Comparison of ENCODE assay signal across 9 cellular contexts in genomic region chr19:55606817-55607216, GRCh38. TPM values are rescaled to one million over a fixed set of nuclear protein-coding genes. Genes with fewer than 3 reads are reported as not detected.
DNase-seq lines count a peak whose midpoint lies in the region; ATAC-seq lines count a peak whose summit lies in the region.
"Had no signal": no experiment of that assay in that cellular context is flagged by ENCODE, and none has a peak within 500 bp of the region (broad histone marks: within the 10 kb centered on the region; RNA-seq: fewer than 3 reads in every experiment).

No MANE protein-coding gene starts in this region.

- H3K4me3 Mint-ChIP-seq in activated CD8-positive, alpha-beta memory T cell treated with anti-CD3 and anti-CD28 coated beads, Interleukin-2, amount 10 ng/mL, durations not matched to agents 7 days and 5 days = peak overlapping the region; percentile 92
- peak overlapping the region; percentile 89 for H3K4me3 Mint-ChIP-seq in activated T-helper 17 cell treated with anti-CD3 and anti-CD28 coated beads, Interleukin-2, amount 50 U/mL, for 72 hours
- peak overlapping the region; percentile 95 to 98 for H3K4me3 Mint-ChIP-seq in stimulated activated naive CD8-positive, alpha-beta T cell treated with anti-CD3 and anti-CD28 coated beads, Interleukin-15, amount 100 ng/mL, for 72 hours

- H3K27me3 Mint-ChIP-seq in activated CD8-positive, alpha-beta memory T cell treated with anti-CD3 and anti-CD28 coated beads, Interleukin-2, amount 10 ng/mL, durations not matched to agents 7 days and 5 days = no peaks in the 10 kb centered on the region
- H3K27me3 Mint-ChIP-seq in activated T-helper 17 cell treated with anti-CD3 and anti-CD28 coated beads, Interleukin-2, amount 50 U/mL, for 72 hours = no peaks in the 10 kb centered on the region
- no peaks in the 10 kb centered on the region for H3K27me3 Mint-ChIP-seq in stimulated activated naive CD8-positive, alpha-beta T cell treated with anti-CD3 and anti-CD28 coated beads, Interleukin-15, amount 100 ng/mL, for 72 hours

- ATAC-seq in activated CD8-positive, alpha-beta memory T cell treated with anti-CD3 and anti-CD28 coated beads, Interleukin-2, amount 10 ng/mL, durations not matched to agents 7 days and 5 days = no peak
- ATAC-seq in activated T-helper 17 cell treated with anti-CD3 and anti-CD28 coated beads, Interleukin-2, amount 50 U/mL, for 72 hours (replicated peaks) = no peak
- ATAC-seq in stimulated activated naive CD8-positive, alpha-beta T cell treated with anti-CD3 and anti-CD28 coated beads, Interleukin-15, amount 100 ng/mL, for 72 hours = no peak
- ATAC-seq in HG02981 (IDR thresholded peaks at IDR 0.05; ENCODE audit: unreplicated experiment) = no peak

- CTCF ChIA-PET in activated CD8-positive, alpha-beta memory T cell treated with anti-CD3 and anti-CD28 coated beads, Interleukin-2, amount 10 ng/mL, durations not matched to agents 7 days and 5 days (lab: Charles Lee) = interaction anchor here (0.9 to 4.2 kb wide), 23 partner anchors 10 to 466 kb away, joined by 3 to 44 read pairs (median 5); partner anchors contain the start of genes U2AF2, ZNF579, ZNF628 and ZNF784

- H3K4me3 ChIP-seq in iPS-18a (ENCODE audit: low read length) = peak overlapping the region; percentile 73

- no peaks in the 10 kb centered on the region for H3K9me3 ChIP-seq in iPS-18a (ENCODE audit: control insufficient read depth, low read depth, low read length)

- H3K4me1 Mint-ChIP-seq in activated CD8-positive, alpha-beta memory T cell treated with anti-CD3 and anti-CD28 coated beads, Interleukin-2, amount 10 ng/mL, durations not matched to agents 7 days and 5 days = peaks cover 40% of the 10 kb centered on the region
- peaks cover 48% of the 10 kb centered on the region for H3K4me1 Mint-ChIP-seq in activated T-helper 17 cell treated with anti-CD3 and anti-CD28 coated beads, Interleukin-2, amount 50 U/mL, for 72 hours
- peaks cover 70% of the 10 kb centered on the region for H3K4me1 Mint-ChIP-seq in stimulated activated naive CD8-positive, alpha-beta T cell treated with anti-CD3 and anti-CD28 coated beads, Interleukin-15, amount 100 ng/mL, for 72 hours

- H3K4me1 ChIP-seq in iPS-18a (ENCODE audit: control insufficient read depth, low read depth, low read length) = peaks cover 9% of the 10 kb centered on the region

- H3K36me3 ChIP-seq in iPS-18a (ENCODE audit: control insufficient read depth, low read depth, low read length) = peaks cover 7% of the 10 kb centered on the region

- no peaks in the 10 kb centered on the region for H3K9me3 Mint-ChIP-seq in activated CD8-positive, alpha-beta memory T cell treated with anti-CD3 and anti-CD28 coated beads, Interleukin-2, amount 10 ng/mL, durations not matched to agents 7 days and 5 days (ENCODE audit: low read depth)
- H3K9me3 Mint-ChIP-seq in activated T-helper 17 cell treated with anti-CD3 and anti-CD28 coated beads, Interleukin-2, amount 50 U/mL, for 72 hours = no peaks in the 10 kb centered on the region
- no peaks in the 10 kb centered on the region for H3K9me3 Mint-ChIP-seq in stimulated activated naive CD8-positive, alpha-beta T cell treated with anti-CD3 and anti-CD28 coated beads, Interleukin-15, amount 100 ng/mL, for 72 hours

- H3K27me3 ChIP-seq in iPS-18a (ENCODE audit: control insufficient read depth, insufficient read depth, low read length) = no peaks in the 10 kb centered on the region

- H3K9ac ChIP-seq in iPS-18a (ENCODE audit: low read length) = no peak overlapping the region

- H3K27ac ChIP-seq in iPS-18a (ENCODE audit: low read length) = no peak overlapping the region

- H3K27ac Mint-ChIP-seq in activated CD8-positive, alpha-beta memory T cell treated with anti-CD3 and anti-CD28 coated beads, Interleukin-2, amount 10 ng/mL, durations not matched to agents 7 days and 5 days = peak overlapping the region; percentile 95
- H3K27ac Mint-ChIP-seq in activated T-helper 17 cell treated with anti-CD3 and anti-CD28 coated beads, Interleukin-2, amount 50 U/mL, for 72 hours = peak overlapping the region; percentile 90
- H3K27ac Mint-ChIP-seq in stimulated activated naive CD8-positive, alpha-beta T cell treated with anti-CD3 and anti-CD28 coated beads, Interleukin-15, amount 100 ng/mL, for 72 hours = no peak overlapping the region

- peaks cover 25% of the 10 kb centered on the region for H3K36me3 Mint-ChIP-seq in activated CD8-positive, alpha-beta memory T cell treated with anti-CD3 and anti-CD28 coated beads, Interleukin-2, amount 10 ng/mL, durations not matched to agents 7 days and 5 days
- H3K36me3 Mint-ChIP-seq in activated T-helper 17 cell treated with anti-CD3 and anti-CD28 coated beads, Interleukin-2, amount 50 U/mL, for 72 hours (ENCODE audit: low read depth) = peaks cover 44% of the 10 kb centered on the region

- no peak for DNase-seq in activated CD8-positive, alpha-beta memory T cell treated with anti-CD3 and anti-CD28 coated beads, Interleukin-2, amount 10 ng/mL, durations not matched to agents 7 days and 5 days
- no peak for DNase-seq in activated CD8-positive, alpha-beta memory T cell treated with anti-CD3 and anti-CD28 coated beads, Interleukin-2, amount 50 U/mL, for 48 hours
- no peak for DNase-seq in stimulated activated naive CD8-positive, alpha-beta T cell treated with anti-CD3 and anti-CD28 coated beads, Interleukin-15, amount 100 ng/mL, for 72 hours
- DNase-seq in pons (ENCODE audit: low spot score) (no peak), NCI-H2196 (lab: John Stamatoyannopoulos, UW; ENCODE audit: unreplicated experiment) (no peak)
- DNase-seq: NCI-H2081 treated with DMSO at 0.1 percent for 48 hours had no signal

RNA-seq across cellular contexts. Expression of gene ZNF865, which starts 1.4 kb away (rescaled TPM):
- 10 to 100 TPM; 14.4 to 16.7 TPM for total RNA-seq in activated CD8-positive, alpha-beta memory T cell treated with anti-CD3 and anti-CD28 coated beads, Interleukin-2, amount 10 ng/mL, durations not matched to agents 7 days and 5 days
- 10 to 100 TPM; 11.9 to 13.2 TPM for total RNA-seq in activated T-helper 17 cell treated with anti-CD3 and anti-CD28 coated beads, Interleukin-2, amount 50 U/mL, for 72 hours

RNA-seq across cellular contexts. Expression of gene ZNF524, which starts 6.7 kb away (rescaled TPM):
- total RNA-seq in activated CD8-positive, alpha-beta memory T cell treated with anti-CD3 and anti-CD28 coated beads, Interleukin-2, amount 10 ng/mL, durations not matched to agents 7 days and 5 days = 10 to 100 TPM; 26.5 to 30.2 TPM
- total RNA-seq in activated T-helper 17 cell treated with anti-CD3 and anti-CD28 coated beads, Interleukin-2, amount 50 U/mL, for 72 hours = 10 to 100 TPM; 20.1 to 25.3 TPM

RNA-seq across cellular contexts. Expression of gene FIZ1, which starts 7.5 kb away (rescaled TPM):
- 10 to 100 TPM; 13.0 to 15.7 TPM for total RNA-seq in activated CD8-positive, alpha-beta memory T cell treated with anti-CD3 and anti-CD28 coated beads, Interleukin-2, amount 10 ng/mL, durations not matched to agents 7 days and 5 days
- 10 to 100 TPM in 1 of 2 donors, 1 to 10 TPM in 1; 8.7 to 12.9 TPM for total RNA-seq in activated T-helper 17 cell treated with anti-CD3 and anti-CD28 coated beads, Interleukin-2, amount 50 U/mL, for 72 hours

RNA-seq across cellular contexts. Expression of gene ZNF784, which starts 17.5 kb away (rescaled TPM):
- 1 to 10 TPM; 5.1 to 7.3 TPM for total RNA-seq in activated CD8-positive, alpha-beta memory T cell treated with anti-CD3 and anti-CD28 coated beads, Interleukin-2, amount 10 ng/mL, durations not matched to agents 7 days and 5 days
- 1 to 10 TPM; 4.6 to 5.3 TPM for total RNA-seq in activated T-helper 17 cell treated with anti-CD3 and anti-CD28 coated beads, Interleukin-2, amount 50 U/mL, for 72 hours

RNA-seq across cellular contexts. Expression of gene ZNF579, which starts 26.2 kb away (rescaled TPM):
- total RNA-seq in activated CD8-positive, alpha-beta memory T cell treated with anti-CD3 and anti-CD28 coated beads, Interleukin-2, amount 10 ng/mL, durations not matched to agents 7 days and 5 days = 1 to 10 TPM; 5.6 to 7.5 TPM
- total RNA-seq in activated T-helper 17 cell treated with anti-CD3 and anti-CD28 coated beads, Interleukin-2, amount 50 U/mL, for 72 hours = 1 to 10 TPM; 4.7 to 6.5 TPM

Comparison
In these comparisons a context has a peak if more than half of its experiments do, and no peak if none do; other contexts are left out.
1. H3K27ac Mint-ChIP-seq: peak in activated CD8-positive, alpha-beta memory T cell treated with anti-CD3 and anti-CD28 coated beads, Interleukin-2, amount 10 ng/mL, durations not matched to agents 7 days and 5 days (single experiment) and activated T-helper 17 cell treated with anti-CD3 and anti-CD28 coated beads, Interleukin-2, amount 50 U/mL, for 72 hours (single experiment); none in stimulated activated naive CD8-positive, alpha-beta T cell treated with anti-CD3 and anti-CD28 coated beads, Interleukin-15, amount 100 ng/mL, for 72 hours (0 of 2).
2. Peak in every context shown above with its lines, with median percentiles within 50 percentile points of each other: H3K4me3 Mint-ChIP-seq.